ENCODE assay signal across 1 cellular context in genomic region chr12:96425321-96425720, GRCh38.
TF ChIP-seq lines count a peak whose summit lies in the region.

No MANE protein-coding gene starts in this region.

TF ChIP-seq in HepG2, 621 proteins besides CTCF, POLR2A, EP300 and RAD21 (continued from another document):
- no peak for TF ChIP-seq ZNF18 (CRISPR knock-in tag; IDR thresholded peaks at IDR 0.05; ENCODE audit: insufficient replicate concordance)
- TF ChIP-seq ZBTB46 (CRISPR knock-in tag; IDR thresholded peaks at IDR 0.05; ENCODE audit: borderline replicate concordance): no peak
- TF ChIP-seq, protein P1, sequence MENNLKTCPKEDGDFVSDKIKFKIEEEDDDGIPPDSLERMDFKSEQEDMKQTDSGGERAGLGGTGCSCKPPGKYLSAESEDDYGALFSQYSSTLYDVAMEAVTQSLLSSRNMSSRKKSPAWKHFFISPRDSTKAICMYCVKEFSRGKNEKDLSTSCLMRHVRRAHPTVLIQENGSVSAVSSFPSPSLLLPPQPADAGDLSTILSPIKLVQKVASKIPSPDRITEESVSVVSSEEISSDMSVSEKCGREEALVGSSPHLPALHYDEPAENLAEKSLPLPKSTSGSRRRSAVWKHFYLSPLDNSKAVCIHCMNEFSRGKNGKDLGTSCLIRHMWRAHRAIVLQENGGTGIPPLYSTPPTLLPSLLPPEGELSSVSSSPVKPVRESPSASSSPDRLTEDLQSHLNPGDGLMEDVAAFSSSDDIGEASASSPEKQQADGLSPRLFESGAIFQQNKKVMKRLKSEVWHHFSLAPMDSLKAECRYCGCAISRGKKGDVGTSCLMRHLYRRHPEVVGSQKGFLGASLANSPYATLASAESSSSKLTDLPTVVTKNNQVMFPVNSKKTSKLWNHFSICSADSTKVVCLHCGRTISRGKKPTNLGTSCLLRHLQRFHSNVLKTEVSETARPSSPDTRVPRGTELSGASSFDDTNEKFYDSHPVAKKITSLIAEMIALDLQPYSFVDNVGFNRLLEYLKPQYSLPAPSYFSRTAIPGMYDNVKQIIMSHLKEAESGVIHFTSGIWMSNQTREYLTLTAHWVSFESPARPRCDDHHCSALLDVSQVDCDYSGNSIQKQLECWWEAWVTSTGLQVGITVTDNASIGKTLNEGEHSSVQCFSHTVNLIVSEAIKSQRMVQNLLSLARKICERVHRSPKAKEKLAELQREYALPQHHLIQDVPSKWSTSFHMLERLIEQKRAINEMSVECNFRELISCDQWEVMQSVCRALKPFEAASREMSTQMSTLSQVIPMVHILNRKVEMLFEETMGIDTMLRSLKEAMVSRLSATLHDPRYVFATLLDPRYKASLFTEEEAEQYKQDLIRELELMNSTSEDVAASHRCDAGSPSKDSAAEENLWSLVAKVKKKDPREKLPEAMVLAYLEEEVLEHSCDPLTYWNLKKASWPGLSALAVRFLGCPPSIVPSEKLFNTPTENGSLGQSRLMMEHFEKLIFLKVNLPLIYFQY (CRISPR knock-in tag; IDR thresholded peaks at IDR 0.05; ENCODE audit: borderline replicate concordance): no peak
- TF ChIP-seq NBN (conservative IDR thresholded peaks at IDR 0.05): no peak
- no peak for TF ChIP-seq NR3C1 (CRISPR knock-in tag; IDR thresholded peaks at IDR 0.05)
- TF ChIP-seq ZNF839 (CRISPR knock-in tag; IDR thresholded peaks at IDR 0.05; ENCODE audit: borderline replicate concordance): no peak
- TF ChIP-seq ZNF234 (CRISPR knock-in tag; conservative IDR thresholded peaks at IDR 0.05): no peak
- TF ChIP-seq ZFP36L1 (CRISPR knock-in tag; IDR thresholded peaks at IDR 0.05): no peak
- TF ChIP-seq TEF (CRISPR knock-in tag; IDR thresholded peaks at IDR 0.05): no peak
- no peak for TF ChIP-seq KDM6A (CRISPR knock-in tag; IDR thresholded peaks at IDR 0.05; ENCODE audit: low read depth)
- TF ChIP-seq FOXO1 (CRISPR knock-in tag; IDR thresholded peaks at IDR 0.05): no peak
